Comparison of ENCODE assay signal across 8 cellular contexts in genomic region chr12:92928962-92929915, GRCh38.
DNase-seq lines count a peak whose midpoint lies in the region; ATAC-seq lines count a peak whose summit lies in the region.

TSS of gene EEA1 (minus strand) at chr12:92929295. CDS start at chr12:92929066, 229 bp downstream.

- DNase-seq in CMK (ENCODE audit: low read depth) (peak; percentile 77), HS-27A (ENCODE audit: low read depth) (peak; percentile 86), NK-92 (lab: John Stamatoyannopoulos, UW; ENCODE audit: unreplicated experiment) (peak; percentile 61), medulla oblongata (ENCODE audit: extremely low spot score) (peak; percentile 98)
- DNase-seq in activated CD8-positive, alpha-beta memory T cell treated with anti-CD3 and anti-CD28 coated beads for 24 hours = peak; percentile 98
- DNase-seq in effector CD8-positive, alpha-beta T cell (lab: John Stamatoyannopoulos, UW) = peak; percentile 88
- DNase-seq in stimulated activated CD8-positive, alpha-beta memory T cell treated with anti-CD3 and anti-CD28 coated beads, Interleukin-12 subunit alpha, Interleukin-12 subunit beta, amount 100 ng/mL, for 1 hour (ENCODE audit: low read depth) = peak; percentile 89

- ATAC-seq in GM19467 (IDR thresholded peaks at IDR 0.05; ENCODE audit: unreplicated experiment) = peak; percentile 89

Comparison
In these comparisons a context has a peak if more than half of its experiments do, and no peak if none do; other contexts are left out.
1. Peak in every context shown above with its lines: DNase-seq and ATAC-seq.